ENCODE assay signal across 26 cellular contexts in genomic region chr7:103727982-103728610, GRCh38.
"Had no signal": no experiment of that assay in that cellular context is flagged by ENCODE, and none has a peak within 500 bp of the region (broad histone marks: within the 10 kb centered on the region; RNA-seq: fewer than 3 reads in every experiment).

No MANE protein-coding gene starts in this region.

- H3K36me3 ChIP-seq: SJSA1 had no signal

- H3K4me1 Mint-ChIP-seq: activated B cell treated with CpG ODN at 0.5 μM for 24 hours; activated CD4-positive, alpha-beta T cell treated with anti-CD3 and anti-CD28 coated beads, Interleukin-2, amount 10 ng/mL, durations not matched to agents 24 days and 14 days; activated CD8-positive, alpha-beta memory T cell treated with anti-CD3 and anti-CD28 coated beads, Interleukin-2, amount 10 ng/mL, durations not matched to agents 7 days and 5 days; activated naive CD8-positive, alpha-beta T cell treated with anti-CD3 and anti-CD28 coated beads, Interleukin-2, amount 50 U/mL, for 24 hours; brain; central memory CD8-positive, alpha-beta T cell had no signal

- DNase-seq: activated B cell treated with CpG ODN at 0.5 μM for 24 hours; activated CD4-positive, alpha-beta T cell treated with anti-CD3 and anti-CD28 coated beads for 1 hour; activated CD4-positive, alpha-beta T cell treated with anti-CD3 and anti-CD28 coated beads, Interleukin-2, amount 10 ng/mL, durations not matched to agents 24 days and 14 days; activated CD4-positive, alpha-beta T cell treated with anti-CD3 and anti-CD28 coated beads, Interleukin-2, amount 50 U/mL, for 48 hours; activated CD8-positive, alpha-beta memory T cell treated with anti-CD3 and anti-CD28 coated beads, Interleukin-2, amount 10 ng/mL, durations not matched to agents 7 days and 5 days; activated effector memory CD4-positive, alpha-beta T cell treated with anti-CD3 and anti-CD28 coated beads, Interleukin-2, amount 50 U/mL, for 16 hours; activated naive CD4-positive, alpha-beta T cell treated with Interleukin-2 at 50 U/mL for 16 hours; activated naive CD8-positive, alpha-beta T cell treated with anti-CD3 and anti-CD28 coated beads, Interleukin-2, amount 50 U/mL, for 24 hours; activated T-cell treated with anti-CD3 and anti-CD28 coated beads, Interleukin-2, amount 50 U/mL, for 24 hours; amygdala; NCI-H1092; NCI-H1417; NCI-H187; NCI-H2081; NCI-H2227 treated with DMSO at 0.1 percent for 48 hours; NCI-H446 treated with DMSO at 0.1 percent for 48 hours; NCI-H526 treated with DMSO at 0.1 percent for 48 hours; PC-3; SHP77 had no signal

- H3K27ac Mint-ChIP-seq: activated B cell treated with CpG ODN at 0.5 μM for 24 hours; activated CD4-positive, alpha-beta T cell treated with anti-CD3 and anti-CD28 coated beads, Interleukin-2, amount 10 ng/mL, durations not matched to agents 24 days and 14 days; activated CD8-positive, alpha-beta memory T cell treated with anti-CD3 and anti-CD28 coated beads, Interleukin-2, amount 10 ng/mL, durations not matched to agents 7 days and 5 days; activated naive CD4-positive, alpha-beta T cell treated with anti-CD3 and anti-CD28 coated beads, Interleukin-2, amount 50 U/mL, for 72 hours; activated naive CD8-positive, alpha-beta T cell treated with anti-CD3 and anti-CD28 coated beads, Interleukin-2, amount 50 U/mL, for 24 hours; activated T-cell treated with anti-CD3 and anti-CD28 coated beads, Interleukin-2, amount 50 U/mL, for 24 hours; brain; T-helper 1 cell treated with Interleukin-12 subunit alpha and Interleukin-12 subunit beta and Interleukin-4 antibody, amounts not matched to agents 30 μg/mL and 1 μg/mL, for 36 hours had no signal

- ATAC-seq: activated CD8-positive, alpha-beta memory T cell treated with anti-CD3 and anti-CD28 coated beads, Interleukin-2, amount 10 ng/mL, durations not matched to agents 7 days and 5 days; activated naive CD4-positive, alpha-beta T cell treated with anti-CD3 and anti-CD28 coated beads, Interleukin-2, amount 50 U/mL, for 72 hours; activated naive CD8-positive, alpha-beta T cell treated with anti-CD3 and anti-CD28 coated beads, Interleukin-2, amount 50 U/mL, for 24 hours; K562; PC-3; SK-N-SH treated with all-trans-retinoic acid at 6 μM for 48 hours had no signal

- H3K4me3 Mint-ChIP-seq: activated B cell treated with CpG ODN at 0.5 μM for 24 hours; activated CD4-positive, alpha-beta T cell treated with anti-CD3 and anti-CD28 coated beads, Interleukin-2, amount 10 ng/mL, durations not matched to agents 24 days and 14 days; activated CD8-positive, alpha-beta memory T cell treated with anti-CD3 and anti-CD28 coated beads, Interleukin-2, amount 10 ng/mL, durations not matched to agents 7 days and 5 days; activated naive CD8-positive, alpha-beta T cell treated with anti-CD3 and anti-CD28 coated beads, Interleukin-2, amount 50 U/mL, for 24 hours; activated T-cell treated with anti-CD3 and anti-CD28 coated beads, Interleukin-2, amount 50 U/mL, for 24 hours; brain; central memory CD8-positive, alpha-beta T cell; T-helper 1 cell treated with Interleukin-12 subunit alpha and Interleukin-12 subunit beta and Interleukin-4 antibody, amounts not matched to agents 30 μg/mL and 1 μg/mL, for 36 hours had no signal

- H3K36me3 Mint-ChIP-seq: activated CD8-positive, alpha-beta memory T cell treated with anti-CD3 and anti-CD28 coated beads, Interleukin-2, amount 10 ng/mL, durations not matched to agents 7 days and 5 days; activated naive CD4-positive, alpha-beta T cell treated with anti-CD3 and anti-CD28 coated beads, Interleukin-2, amount 50 U/mL, for 72 hours; brain had no signal

- H3K27me3 Mint-ChIP-seq: activated B cell treated with CpG ODN at 0.5 μM for 24 hours; activated CD4-positive, alpha-beta T cell treated with anti-CD3 and anti-CD28 coated beads, Interleukin-2, amount 10 ng/mL, durations not matched to agents 24 days and 14 days; activated CD8-positive, alpha-beta memory T cell treated with anti-CD3 and anti-CD28 coated beads, Interleukin-2, amount 10 ng/mL, durations not matched to agents 7 days and 5 days; activated naive CD8-positive, alpha-beta T cell treated with anti-CD3 and anti-CD28 coated beads, Interleukin-2, amount 50 U/mL, for 24 hours; central memory CD8-positive, alpha-beta T cell had no signal

- H3K4me3 ChIP-seq: K562, SJSA1 had no signal

- H3K9me3 Mint-ChIP-seq: activated B cell treated with CpG ODN at 0.5 μM for 24 hours; activated CD4-positive, alpha-beta T cell treated with anti-CD3 and anti-CD28 coated beads, Interleukin-2, amount 10 ng/mL, durations not matched to agents 24 days and 14 days; activated naive CD4-positive, alpha-beta T cell treated with anti-CD3 and anti-CD28 coated beads, Interleukin-2, amount 50 U/mL, for 72 hours; activated T-cell treated with anti-CD3 and anti-CD28 coated beads, Interleukin-2, amount 50 U/mL, for 24 hours; central memory CD8-positive, alpha-beta T cell; T-helper 1 cell treated with Interleukin-12 subunit alpha and Interleukin-12 subunit beta and Interleukin-4 antibody, amounts not matched to agents 30 μg/mL and 1 μg/mL, for 36 hours had no signal

- H3K4me1 ChIP-seq: SJSA1 had no signal

- H3K27me3 ChIP-seq: SJSA1 had no signal
